Comparison of ENCODE assay signal across 3 cellular contexts in the genomic region with DNA sequence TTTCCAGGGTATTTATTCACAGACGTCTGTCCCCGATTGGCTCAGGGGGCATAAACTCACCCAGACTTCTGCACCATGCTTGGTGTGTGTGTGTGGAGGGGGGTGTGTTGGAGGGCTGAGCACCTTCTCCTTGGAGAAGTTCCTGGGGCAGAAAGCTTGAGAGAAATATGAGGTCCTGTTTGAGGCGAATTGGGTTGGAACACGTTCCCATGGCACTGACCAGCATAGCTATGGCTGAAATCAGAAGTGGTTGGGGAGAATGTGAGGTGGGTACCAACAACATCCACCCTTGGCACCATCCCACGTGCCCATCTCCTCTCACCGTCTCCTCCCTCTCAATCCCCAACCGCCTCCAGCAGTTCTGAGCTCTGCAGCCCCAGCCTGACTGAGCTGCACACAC.
TF ChIP-seq lines count a peak whose summit lies in the region.

No MANE protein-coding gene starts in this region.

TF ChIP-seq in SK-N-SH, 30 proteins besides CTCF, POLR2A, EP300 and RAD21 (continued from another document):
- TF ChIP-seq, protein P1, sequence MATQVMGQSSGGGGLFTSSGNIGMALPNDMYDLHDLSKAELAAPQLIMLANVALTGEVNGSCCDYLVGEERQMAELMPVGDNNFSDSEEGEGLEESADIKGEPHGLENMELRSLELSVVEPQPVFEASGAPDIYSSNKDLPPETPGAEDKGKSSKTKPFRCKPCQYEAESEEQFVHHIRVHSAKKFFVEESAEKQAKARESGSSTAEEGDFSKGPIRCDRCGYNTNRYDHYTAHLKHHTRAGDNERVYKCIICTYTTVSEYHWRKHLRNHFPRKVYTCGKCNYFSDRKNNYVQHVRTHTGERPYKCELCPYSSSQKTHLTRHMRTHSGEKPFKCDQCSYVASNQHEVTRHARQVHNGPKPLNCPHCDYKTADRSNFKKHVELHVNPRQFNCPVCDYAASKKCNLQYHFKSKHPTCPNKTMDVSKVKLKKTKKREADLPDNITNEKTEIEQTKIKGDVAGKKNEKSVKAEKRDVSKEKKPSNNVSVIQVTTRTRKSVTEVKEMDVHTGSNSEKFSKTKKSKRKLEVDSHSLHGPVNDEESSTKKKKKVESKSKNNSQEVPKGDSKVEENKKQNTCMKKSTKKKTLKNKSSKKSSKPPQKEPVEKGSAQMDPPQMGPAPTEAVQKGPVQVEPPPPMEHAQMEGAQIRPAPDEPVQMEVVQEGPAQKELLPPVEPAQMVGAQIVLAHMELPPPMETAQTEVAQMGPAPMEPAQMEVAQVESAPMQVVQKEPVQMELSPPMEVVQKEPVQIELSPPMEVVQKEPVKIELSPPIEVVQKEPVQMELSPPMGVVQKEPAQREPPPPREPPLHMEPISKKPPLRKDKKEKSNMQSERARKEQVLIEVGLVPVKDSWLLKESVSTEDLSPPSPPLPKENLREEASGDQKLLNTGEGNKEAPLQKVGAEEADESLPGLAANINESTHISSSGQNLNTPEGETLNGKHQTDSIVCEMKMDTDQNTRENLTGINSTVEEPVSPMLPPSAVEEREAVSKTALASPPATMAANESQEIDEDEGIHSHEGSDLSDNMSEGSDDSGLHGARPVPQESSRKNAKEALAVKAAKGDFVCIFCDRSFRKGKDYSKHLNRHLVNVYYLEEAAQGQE (IDR thresholded peaks at IDR 0.05; ENCODE audit: low read depth, low read length): peak; percentile 64

TF ChIP-seq in SK-N-SH treated with all-trans-retinoic acid at 6 μM for 48 hours, 23 proteins besides CTCF, POLR2A, EP300 and RAD21 (continued from another document):
- TF ChIP-seq, protein P2, sequence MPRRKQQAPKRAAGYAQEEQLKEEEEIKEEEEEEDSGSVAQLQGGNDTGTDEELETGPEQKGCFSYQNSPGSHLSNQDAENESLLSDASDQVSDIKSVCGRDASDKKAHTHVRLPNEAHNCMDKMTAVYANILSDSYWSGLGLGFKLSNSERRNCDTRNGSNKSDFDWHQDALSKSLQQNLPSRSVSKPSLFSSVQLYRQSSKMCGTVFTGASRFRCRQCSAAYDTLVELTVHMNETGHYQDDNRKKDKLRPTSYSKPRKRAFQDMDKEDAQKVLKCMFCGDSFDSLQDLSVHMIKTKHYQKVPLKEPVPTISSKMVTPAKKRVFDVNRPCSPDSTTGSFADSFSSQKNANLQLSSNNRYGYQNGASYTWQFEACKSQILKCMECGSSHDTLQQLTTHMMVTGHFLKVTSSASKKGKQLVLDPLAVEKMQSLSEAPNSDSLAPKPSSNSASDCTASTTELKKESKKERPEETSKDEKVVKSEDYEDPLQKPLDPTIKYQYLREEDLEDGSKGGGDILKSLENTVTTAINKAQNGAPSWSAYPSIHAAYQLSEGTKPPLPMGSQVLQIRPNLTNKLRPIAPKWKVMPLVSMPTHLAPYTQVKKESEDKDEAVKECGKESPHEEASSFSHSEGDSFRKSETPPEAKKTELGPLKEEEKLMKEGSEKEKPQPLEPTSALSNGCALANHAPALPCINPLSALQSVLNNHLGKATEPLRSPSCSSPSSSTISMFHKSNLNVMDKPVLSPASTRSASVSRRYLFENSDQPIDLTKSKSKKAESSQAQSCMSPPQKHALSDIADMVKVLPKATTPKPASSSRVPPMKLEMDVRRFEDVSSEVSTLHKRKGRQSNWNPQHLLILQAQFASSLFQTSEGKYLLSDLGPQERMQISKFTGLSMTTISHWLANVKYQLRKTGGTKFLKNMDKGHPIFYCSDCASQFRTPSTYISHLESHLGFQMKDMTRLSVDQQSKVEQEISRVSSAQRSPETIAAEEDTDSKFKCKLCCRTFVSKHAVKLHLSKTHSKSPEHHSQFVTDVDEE (CRISPR knock-in tag; IDR thresholded peaks at IDR 0.05): no peak
- TF ChIP-seq PPARA (CRISPR knock-in tag; IDR thresholded peaks at IDR 0.05; ENCODE audit: borderline replicate concordance) (no peak), ZNF70 (CRISPR knock-in tag; IDR thresholded peaks at IDR 0.05) (no peak), ZC3H10 (CRISPR knock-in tag; IDR thresholded peaks at IDR 0.05) (no peak)

TF ChIP-seq in Ishikawa, 13 proteins besides CTCF, POLR2A, EP300 and RAD21 (continued from another document):
- TF ChIP-seq, protein P1 (IDR thresholded peaks at IDR 0.05; ENCODE audit: low read depth): peak; percentile 65
- TF ChIP-seq FOXM1 (IDR thresholded peaks at IDR 0.05; ENCODE audit: borderline replicate concordance, low read depth): no peak
- TF ChIP-seq, protein P3, sequence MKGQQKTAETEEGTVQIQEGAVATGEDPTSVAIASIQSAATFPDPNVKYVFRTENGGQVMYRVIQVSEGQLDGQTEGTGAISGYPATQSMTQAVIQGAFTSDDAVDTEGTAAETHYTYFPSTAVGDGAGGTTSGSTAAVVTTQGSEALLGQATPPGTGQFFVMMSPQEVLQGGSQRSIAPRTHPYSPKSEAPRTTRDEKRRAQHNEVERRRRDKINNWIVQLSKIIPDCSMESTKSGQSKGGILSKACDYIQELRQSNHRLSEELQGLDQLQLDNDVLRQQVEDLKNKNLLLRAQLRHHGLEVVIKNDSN (IDR thresholded peaks at IDR 0.05): no peak
- no peak for TF ChIP-seq TCF12 (IDR thresholded peaks at IDR 0.05; ENCODE audit: low read depth)
